In genomic region chr1:47194314-47194713, GRCh38 we compare ENCODE assay signal across 13 cellular contexts. TPM values are rescaled to one million over a fixed set of nuclear protein-coding genes. Genes with fewer than 3 reads are reported as not detected.
A peak's percentile ranks its signal among the peaks of the same experiment; 100 is the strongest.
DNase-seq lines count a peak whose midpoint lies in the region; ATAC-seq and TF ChIP-seq lines count a peak whose summit lies in the region.
"Had no signal": no experiment of that assay in that cellular context is flagged by ENCODE, and none has a peak within 500 bp of the region (broad histone marks: within the 10 kb centered on the region; RNA-seq: fewer than 3 reads in every experiment).

No MANE protein-coding gene starts in this region.

- intact Hi-C loops in sciatic nerve (cut with DNase I): no loop called here
- intact Hi-C loops in left colon (cut with DNase I, micrococcal nuclease): loop anchor here in 1 of 2 donors (5.0 kb wide), 2 partner anchors 233 to 533 kb away; no protein-coding TSS in a partner anchor

- peak; percentile 17 for DNase-seq in activated effector memory CD4-positive, alpha-beta T cell treated with anti-CD3 and anti-CD28 coated beads, Interleukin-2, amount 50 U/mL, for 16 hours
- no peak for DNase-seq in activated effector memory CD4-positive, alpha-beta T cell treated with Interleukin-2 at 50 U/mL for 16 hours
- DNase-seq in erythroblast (lab: John Stamatoyannopoulos, UW) (peak; percentile 53 to 60), sciatic nerve (ENCODE audit: low spot score) (peak; percentile 3), GM13976 (ENCODE audit: low spot score) (no peak), left colon (no peak)
- DNase-seq: 8988T; CD4-positive, CD25-positive, alpha-beta regulatory T cell; DMS153; DMS79 treated with DMSO at 0.1 percent for 48 hours; EL; GM23248 had no signal

- in situ Hi-C loops in GM13976 (cut with MboI; ENCODE audit: low sequenced_read_pairs, unreplicated experiment): loop anchor here (25.0 kb wide), 1 partner anchor 518 kb away; no protein-coding TSS in a partner anchor

- TF ChIP-seq POLR2A in erythroblast (IDR thresholded peaks at IDR 0.05; ENCODE audit: low read length): no peak

- ATAC-seq in sciatic nerve (no peak), GM21576 (IDR thresholded peaks at IDR 0.05; ENCODE audit: unreplicated experiment) (no peak), left colon (no peak)

- no peak for TF ChIP-seq CTCF in GM13976 (IDR thresholded peaks at IDR 0.05; ENCODE audit: borderline replicate concordance, control extremely low read depth, extremely low read depth, insufficient read depth, missing control alignments)

RNA-seq across cellular contexts. Expression of gene PDZK1IP1, which starts 4.5 kb away (rescaled TPM):
- total RNA-seq in sciatic nerve: 2.4 TPM
- 100 to 1,000 TPM in 1 of 2 donors, 10 to 100 TPM in 1; 32.4 to 107 TPM for total RNA-seq in left colon
- total RNA-seq: GM23248 had no signal

RNA-seq across cellular contexts. Expression of gene TAL1, which starts 37.7 kb away (rescaled TPM):
- total RNA-seq in sciatic nerve: 13.6 TPM
- total RNA-seq in left colon: 1 to 10 TPM; 1.2 to 1.3 TPM
- total RNA-seq: GM23248 had no signal

RNA-seq across cellular contexts. Expression of gene CYP4A22, which starts 57.1 kb away (rescaled TPM):
- total RNA-seq in sciatic nerve (0.58 TPM), left colon (not detected)
- total RNA-seq: CD4-positive, CD25-positive, alpha-beta regulatory T cell; GM23248 had no signal

Comparison
In these comparisons a context has a peak if more than half of its experiments do, and no peak if none do; other contexts are left out.
1. DNase-seq: peak in activated effector memory CD4-positive, alpha-beta T cell treated with anti-CD3 and anti-CD28 coated beads, Interleukin-2, amount 50 U/mL, for 16 hours (single experiment), erythroblast (2 of 2) and sciatic nerve (single experiment); none in activated effector memory CD4-positive, alpha-beta T cell treated with Interleukin-2 at 50 U/mL for 16 hours (single experiment), GM13976 (single experiment) and left colon (0 of 2).